ENCODE assay signal across 8 cellular contexts in genomic region chr3:164572436-164572835, GRCh38.
"Had no signal": no experiment of that assay in that cellular context is flagged by ENCODE, and none has a peak within 500 bp of the region (broad histone marks: within the 10 kb centered on the region; RNA-seq: fewer than 3 reads in every experiment).

No MANE protein-coding gene starts in this region.

- ATAC-seq: GM23338, HCT116 had no signal

- H3K9me3 Mint-ChIP-seq: GM23338, H9 had no signal

- H3K4me3 Mint-ChIP-seq: GM23338, H9, HFFc6 had no signal

- H3K4me1 Mint-ChIP-seq: GM23338, H9 had no signal

- H3K27ac Mint-ChIP-seq: GM23338, H9, HFFc6 had no signal

- DNase-seq: GM23248, GOT3, H7, H9, HCEC 1CT, HFFc6 had no signal
